17 cellular contexts compared by ENCODE assay signal in genomic region chr20:982754-983153, GRCh38. TPM values are rescaled to one million over a fixed set of nuclear protein-coding genes. Genes with fewer than 3 reads are reported as not detected.
DNase-seq lines count a peak whose midpoint lies in the region; ATAC-seq, FAIRE-seq and TF ChIP-seq lines count a peak whose summit lies in the region.
"Had no signal": no experiment of that assay in that cellular context is flagged by ENCODE, and none has a peak within 500 bp of the region (broad histone marks: within the 10 kb centered on the region; RNA-seq: fewer than 3 reads in every experiment).

No MANE protein-coding gene starts in this region.

- H3K4me1 ChIP-seq in HCT116 (ENCODE audit: control insufficient read depth in 1 of 2, insufficient read depth in 2 of 2, low read length in 2 of 2) (peaks cover 0 to 9% of the 10 kb centered on the region in 2 experiments; a peak in 3 of 4 replicates), H1 (replicated peaks in 1 of 4; ENCODE audit: control insufficient read depth in 3 of 4, insufficient read depth in 4 of 4, low read length in 3 of 4) (peaks cover 0 to 6% (median 1%) of the 10 kb centered on the region in 4 experiments; a peak in 2 of 7 replicates)
- H3K4me1 ChIP-seq: HAP-1 had no signal

- no peak overlapping the region for H3K4ac ChIP-seq in H1 (replicated peaks; ENCODE audit: insufficient read length, low read depth, low read length)

- H4K5ac ChIP-seq in H1 (ENCODE audit: insufficient read length, low read depth, low read length), result no peak overlapping the region

- ATAC-seq in HCT116, result peak; percentile 62
- ATAC-seq in HG03159 (IDR thresholded peaks at IDR 0.05; ENCODE audit: unreplicated experiment), result no peak
- ATAC-seq in SK-N-SH treated with all-trans-retinoic acid at 6 μM for 48 hours, result no peak
- ATAC-seq in GM18511 (IDR thresholded peaks at IDR 0.05; ENCODE audit: unreplicated experiment), result no peak
- ATAC-seq: K562 had no signal

- H3K79me1 ChIP-seq in H1 (ENCODE audit: low read depth, low read length), result no peaks in the 10 kb centered on the region

- no peak for TF ChIP-seq EP300 in H1 (IDR thresholded peaks at IDR 0.05; ENCODE audit: borderline replicate concordance in 1 of 2, low read depth in 2 of 2, low read length in 2 of 2)

- H2AK5ac ChIP-seq in H1 (ENCODE audit: low read depth, low read length), result no peak overlapping the region

- H3K4me3 ChIP-seq in HCT116 (replicated peaks in 1 of 2; ENCODE audit: low read depth in 1 of 2, low read length in 2 of 2) (no peak overlapping the region), H1 (ENCODE audit: extremely low read depth in 1 of 4, insufficient read depth in 2 of 4, low read depth in 3 of 4, low read length in 4 of 4) (no peak overlapping the region)
- H3K4me3 ChIP-seq: HAP-1, K562 had no signal

- TF ChIP-seq CTCF in HCT116 (IDR thresholded peaks at IDR 0.05 in 2 of 3, conservative IDR thresholded peaks at IDR 0.05 in 1 of 3; ENCODE audit: borderline replicate concordance in 1 of 3, insufficient read depth in 1 of 3, low read depth in 2 of 3, low read length in 2 of 3) (no peak), H1 (IDR thresholded peaks at IDR 0.05; ENCODE audit: control extremely low read depth in 1 of 3, insufficient read depth in 1 of 3, low read depth in 1 of 3, low read length in 3 of 3) (no peak)

- FAIRE-seq in H1 (lab: Jason Lieb, UNC), result no peak
- FAIRE-seq: K562 had no signal

- TF ChIP-seq RAD21 in HCT116 (IDR thresholded peaks at IDR 0.05; ENCODE audit: low read depth) (no peak), H1 (IDR thresholded peaks at IDR 0.05 in 1 of 2, conservative IDR thresholded peaks at IDR 0.05 in 1 of 2; ENCODE audit: low read depth in 2 of 2, low read length in 2 of 2) (no peak)

- H2AFZ ChIP-seq in HCT116 (ENCODE audit: low read depth, low read length, poor library complexity, severe bottlenecking) (no peak overlapping the region), H1 (ENCODE audit: low read length) (0 out of 2 replicates have a peak overlapping the region, but pooled peaks have one; percentile 8)

- CTCF ChIA-PET in HCT116 (lab: Charles Lee) (no interaction called here), H1 (lab: Charles Lee; ENCODE audit: partially characterized antibody) (interaction anchor here (1.1 to 3.1 kb wide), 6 partner anchors 8 to 204 kb away, joined by 4 to 19 read pairs (median 8); no protein-coding TSS in a partner anchor)

- intact Hi-C loops in HCT116 (cut with micrococcal nuclease), result no loop called here

- H3K9ac ChIP-seq in HCT116 (ENCODE audit: low read length), result no peak overlapping the region
- H3K9ac ChIP-seq in H1 (replicated peaks in 1 of 4; ENCODE audit: extremely low read depth in 1 of 4, low read depth in 3 of 4, low read length in 3 of 4), result no peak overlapping the region

- H2BK12ac ChIP-seq in H1 (ENCODE audit: low read depth, low read length), result no peak overlapping the region

- H4K91ac ChIP-seq in H1 (replicated peaks; ENCODE audit: insufficient read length, low read length), result no peak overlapping the region

- H2BK15ac ChIP-seq in H1 (ENCODE audit: low read length), result no peak overlapping the region

- H3K9me2 ChIP-seq in HCT116 (ENCODE audit: insufficient read depth), result no peaks in the 10 kb centered on the region

- H3K36me3 ChIP-seq in HCT116 (ENCODE audit: control insufficient read depth in 1 of 2, insufficient read depth in 2 of 2, low read length in 2 of 2) (no peaks in the 10 kb centered on the region), H1 (ENCODE audit: control insufficient read depth in 2 of 4, insufficient read depth in 4 of 4, low read length in 3 of 4) (no peaks in the 10 kb centered on the region)
- H3K36me3 ChIP-seq: HAP-1 had no signal

- no peaks in the 10 kb centered on the region for H4K20me1 ChIP-seq in HCT116 (ENCODE audit: insufficient read depth)
- H4K20me1 ChIP-seq in H1 (replicated peaks in 1 of 2; ENCODE audit: control insufficient read depth in 1 of 2, insufficient read depth in 2 of 2, low read length in 2 of 2), result no peaks in the 10 kb centered on the region

- H3K79me2 ChIP-seq in HCT116 (ENCODE audit: insufficient read depth, low read length) (no peaks in the 10 kb centered on the region), H1 (ENCODE audit: control insufficient read depth in 1 of 2, insufficient read depth in 2 of 2, low read length in 2 of 2) (no peaks in the 10 kb centered on the region)

- H3K18ac ChIP-seq in H1 (ENCODE audit: extremely low read depth, low read length), result no peak overlapping the region

- RAD21 ChIA-PET in HCT116 (lab: Charles Lee; ENCODE audit: low non-redundant PET in 1 of 2, low total read pairs in 2 of 2, uncharacterized antibody in 2 of 2, unreplicated experiment in 2 of 2), result no interaction called here

- TF ChIP-seq POLR2A in HCT116 (IDR thresholded peaks at IDR 0.05; ENCODE audit: borderline replicate concordance, extremely low read depth, insufficient read depth, insufficient read length), result no peak
- TF ChIP-seq POLR2A in H1 (IDR thresholded peaks at IDR 0.05; ENCODE audit: control extremely low read depth in 1 of 2, low read depth in 2 of 2, low read length in 2 of 2), result no peak

- no peak overlapping the region for H2BK5ac ChIP-seq in H1 (ENCODE audit: low read depth, low read length)

- no TSS peak for BruUV-seq in HCT116 (replicated peaks; lab: Mats Ljungman, UMichigan)

- no peak overlapping the region for H3K56ac ChIP-seq in H1 (replicated peaks; ENCODE audit: insufficient read length, low read depth, low read length)

- no peak overlapping the region for H2BK20ac ChIP-seq in H1 (ENCODE audit: low read length)

- no peak overlapping the region for H2BK120ac ChIP-seq in H1 (replicated peaks; ENCODE audit: low read depth, low read length)

- H3K27ac ChIP-seq in HCT116 (ENCODE audit: low read depth, low read length) (no peak overlapping the region), H1 (ENCODE audit: low read depth, low read length) (no peak overlapping the region)

- H3K23ac ChIP-seq in H1 (ENCODE audit: insufficient read length), result no peak overlapping the region

- H3K4me2 ChIP-seq in HCT116 (ENCODE audit: low read length) (no peak overlapping the region), H1 (ENCODE audit: insufficient read depth in 1 of 2, low read depth in 2 of 2, low read length in 2 of 2) (no peak overlapping the region)

- no peak overlapping the region for H3K14ac ChIP-seq in H1 (ENCODE audit: insufficient read length)

- WGBS in H1 (ENCODE audit: extremely low coverage in 1 of 2, insufficient coverage in 1 of 2, insufficient read length in 1 of 2, insufficient replicate concordance in 2 of 2, low coverage in 1 of 2, low lambda C conversion rate in 2 of 2, missing lambda C conversion rate in 1 of 2), 2 experiments, result 75% methylated on average over 8 of the region's 9 CpGs; no CpG with 5 or more reads in 1 of the 2 experiments

- DNase-seq in ELF-1 (ENCODE audit: low read depth, low spot score), result peak; percentile 26
- DNase-seq in HCT116 (ENCODE audit: low read depth, low spot score), result no peak
- DNase-seq in H1 (ENCODE audit: low read depth in 1 of 2, low spot score in 2 of 2), result no peak
- DNase-seq in left kidney (ENCODE audit: low read depth, low spot score), result peak; percentile 12
- DNase-seq in inferior parietal cortex (ENCODE audit: extremely low spot score), result no peak
- DNase-seq: C1 segment of cervical spinal cord; CD4-positive, alpha-beta memory T cell; DMS153; DMS79 treated with DMSO at 0.1 percent for 48 hours; EL; GDM1 had no signal

- H3K23me2 ChIP-seq in H1 (ENCODE audit: low read depth, low read length), result peaks cover 6% of the 10 kb centered on the region; the same call in 1 of the 2 replicates

- H4K8ac ChIP-seq in H1 (ENCODE audit: extremely low read depth, insufficient read depth, low read length), result no peak overlapping the region; the same call in 1 of the 2 replicates

- POLR2A ChIA-PET in HCT116 (lab: Charles Lee), result no interaction called here
- POLR2A ChIA-PET in H1 (lab: Charles Lee; ENCODE audit: partially characterized antibody), result no interaction called here

- H3K27me3 ChIP-seq in HCT116 (ENCODE audit: insufficient read depth, low read length) (no peaks in the 10 kb centered on the region), H1 (replicated peaks in 1 of 4; ENCODE audit: control insufficient read depth in 3 of 4, extremely low read depth in 1 of 4, insufficient read depth in 3 of 4, low read length in 3 of 4) (no peaks in the 10 kb centered on the region)

- H3K9me3 ChIP-seq in HCT116 (ENCODE audit: control insufficient read depth in 1 of 2, insufficient read depth in 1 of 2, low read depth in 1 of 2, low read length in 2 of 2) (no peaks in the 10 kb centered on the region), H1 (ENCODE audit: insufficient read depth in 2 of 2, low read depth in 1 of 2, low read length in 1 of 2) (no peaks in the 10 kb centered on the region)
- H3K9me3 ChIP-seq: HAP-1 had no signal

TF ChIP-seq in H1, 55 proteins besides CTCF, POLR2A, EP300 and RAD21 (continues in another document):
- no peak for TF ChIP-seq MAX (IDR thresholded peaks at IDR 0.05)
- TF ChIP-seq BCL11A (IDR thresholded peaks at IDR 0.05; ENCODE audit: low read depth in 2 of 2, low read length in 2 of 2), result no peak
- no peak for TF ChIP-seq TAF7 (optimal IDR thresholded peaks at IDR 0.05; ENCODE audit: borderline replicate concordance, low read depth, low read length)
- TF ChIP-seq KDM1A (IDR thresholded peaks at IDR 0.05; ENCODE audit: borderline replicate concordance, low read length), result no peak

TF ChIP-seq in SK-N-SH treated with all-trans-retinoic acid at 6 μM for 48 hours, 23 proteins besides CTCF, POLR2A, EP300 and RAD21 (continues in another document):
- TF ChIP-seq TOX (CRISPR knock-in tag; IDR thresholded peaks at IDR 0.05; ENCODE audit: borderline replicate concordance) (no peak), PPARA (CRISPR knock-in tag; IDR thresholded peaks at IDR 0.05; ENCODE audit: borderline replicate concordance) (no peak)

RNA-seq across cellular contexts. Expression of gene RSPO4, which starts 19.4 kb away (rescaled TPM):
- total RNA-seq in HCT116 (2021; ENCODE audit: unreplicated experiment), result 0.84 TPM
- 1.2 and 1.3 TPM in 2 replicates for polyA plus RNA-seq in HCT116 (2012)
- 5.1 and 6.4 TPM in 2 replicates for total RNA-seq in H1 (2021; fragmentation: NEBNext Ultra II Directional; extraction: Animal tissue kit (Norgen Biotek cat#: 25700))
- polyA plus RNA-seq in H1 (2011; rRNA removed), result 3.4 and 5.9 TPM in 2 replicates
- 3.3 TPM for polyA plus RNA-seq in H1 (2011; cell fraction: cytosol; rRNA removed)
- polyA plus RNA-seq in H1 (2011; cell fraction: nucleus; rRNA removed), result 18.4 TPM
- polyA plus RNA-seq in H1 (2012, experiment 1 of 2), result 4.3 to 10.2 TPM (median 7.7 TPM) in 4 replicates
- 5.2 TPM for polyA plus RNA-seq in H1 (2012, experiment 2 of 2)
- 4.7 TPM for polyA plus RNA-seq in H1 (2013, experiment 1 of 2)
- 4.8 TPM for polyA plus RNA-seq in H1 (2013, experiment 2 of 2)
- 1.1 and 1.2 TPM in 2 replicates for polyA minus RNA-seq in H1 (2011; rRNA and poly(A)+ RNA removed)
- polyA minus RNA-seq in H1 (2011; cell fraction: cytosol; rRNA and poly(A)+ RNA removed), result 1.1 TPM
- 2.2 TPM for polyA minus RNA-seq in H1 (2011; cell fraction: nucleus; rRNA and poly(A)+ RNA removed)
- total RNA-seq: A172, K562 had no signal
- polyA plus RNA-seq: CD4-positive, alpha-beta memory T cell had no signal

Comparison
In these comparisons a context has a peak if more than half of its experiments do, and no peak if none do; other contexts are left out.
1. DNase-seq: peak in ELF-1 (single experiment) and left kidney (single experiment); none in HCT116 (single experiment), H1 (0 of 2) and inferior parietal cortex (single experiment).